8 cellular contexts compared by ENCODE assay signal in genomic region chr11:118529584-118530175, GRCh38. TPM values are rescaled to one million over a fixed set of nuclear protein-coding genes. Genes with fewer than 3 reads are reported as not detected.
DNase-seq lines count a peak whose midpoint lies in the region; ATAC-seq and TF ChIP-seq lines count a peak whose summit lies in the region.

No MANE protein-coding gene starts in this region.

- H3K27ac ChIP-seq in OCI-LY3 (ENCODE audit: low read length), result no peak overlapping the region
- H3K27ac ChIP-seq in esophagus muscularis mucosa (replicated peaks in 1 of 4), result peak overlapping the region in 1 of 4 donors; percentile 74

- H3K4me3 ChIP-seq in OCI-LY3 (ENCODE audit: low read length), result peak overlapping the region; percentile 87
- H3K4me3 ChIP-seq in esophagus muscularis mucosa, result peak overlapping the region; percentile 83 to 87 (median 84)

- no peaks in the 10 kb centered on the region for H3K79me2 ChIP-seq in OCI-LY3 (ENCODE audit: low read length)

- H3K9ac ChIP-seq in OCI-LY3 (ENCODE audit: low read length), result peak overlapping the region; percentile 72

- no peak overlapping the region for H2AFZ ChIP-seq in OCI-LY3 (ENCODE audit: low read depth, low read length)

- TF ChIP-seq POLR2A in esophagus muscularis mucosa (IDR thresholded peaks at IDR 0.05; ENCODE audit: low read depth), result no peak

- H4K20me1 ChIP-seq in OCI-LY3 (ENCODE audit: insufficient read depth, low read length), result no peaks in the 10 kb centered on the region

- H3K9me3 ChIP-seq in OCI-LY3 (ENCODE audit: insufficient read depth, low read length) (no peaks in the 10 kb centered on the region), esophagus muscularis mucosa (no peaks in the 10 kb centered on the region)

- peaks cover 12% of the 10 kb centered on the region for H3K4me1 ChIP-seq in OCI-LY3 (ENCODE audit: low read length)
- peaks cover 15 to 43% (median 33%) of the 10 kb centered on the region in 4 donors for H3K4me1 ChIP-seq in esophagus muscularis mucosa

- DNase-seq in ELF-1 (ENCODE audit: low read depth, low spot score), result peak; percentile 24
- DNase-seq in esophagus muscularis mucosa (ENCODE audit: extremely low spot score), result no peak
- peak; percentile 6 for DNase-seq in retina
- no peak for DNase-seq in activated CD4-positive, alpha-beta T cell treated with anti-CD3 and anti-CD28 coated beads, Interleukin-2, amount 50 U/mL, for 1 hour

- no peak for TF ChIP-seq CTCF in OCI-LY3 (IDR thresholded peaks at IDR 0.05; ENCODE audit: low read depth, low read length)
- TF ChIP-seq CTCF in esophagus muscularis mucosa (IDR thresholded peaks at IDR 0.05), result no peak

- H3K36me3 ChIP-seq in OCI-LY3 (replicated peaks; ENCODE audit: low read depth, low read length) (peaks cover 6% of the 10 kb centered on the region), esophagus muscularis mucosa (peaks cover 0 to 25% (median 14%) of the 10 kb centered on the region in 4 donors)

- H3K4me2 ChIP-seq in OCI-LY3 (ENCODE audit: low read length), result peak overlapping the region; percentile 80

- intact Hi-C loops in esophagus muscularis mucosa (cut with DNase I), result loop anchor here (5.0 kb wide), 1 partner anchor 38 kb away; the partner anchor contains the start of gene IFT46

- no peak for ATAC-seq in HG02642 (IDR thresholded peaks at IDR 0.05; ENCODE audit: poor library complexity, unreplicated experiment)
- no peak for ATAC-seq in HG02870 (IDR thresholded peaks at IDR 0.05; ENCODE audit: unreplicated experiment)
- ATAC-seq in HG02970 (IDR thresholded peaks at IDR 0.05; ENCODE audit: low FRiP score, unreplicated experiment), result no peak

- no peaks in the 10 kb centered on the region for H3K27me3 ChIP-seq in OCI-LY3 (ENCODE audit: low read depth, low read length)
- no peaks in the 10 kb centered on the region for H3K27me3 ChIP-seq in esophagus muscularis mucosa

- TF ChIP-seq EP300 in esophagus muscularis mucosa (IDR thresholded peaks at IDR 0.05), result no peak

- WGBS in esophagus muscularis mucosa, result 68% methylated on average over 5 of the region's 5 CpGs

RNA-seq across cellular contexts. Expression of gene TMEM25, which starts 1.3 kb away (rescaled TPM):
- total RNA-seq in esophagus muscularis mucosa, result 10 to 100 TPM; 35.0 to 56.5 (median 54.0) TPM

RNA-seq across cellular contexts. Expression of gene TTC36, which starts 2.4 kb away (rescaled TPM):
- total RNA-seq in esophagus muscularis mucosa, result 1 to 10 TPM in 3 of 4 donors, under 1 TPM in 1; 0.50 to 3.7 (median 1.4) TPM

RNA-seq across cellular contexts. Expression of gene IFT46, which starts 36.1 kb away (rescaled TPM):
- 10 to 100 TPM; 21.3 to 31.6 (median 27.9) TPM for total RNA-seq in esophagus muscularis mucosa

RNA-seq across cellular contexts. Expression of gene ARCN1, which starts 42.5 kb away (rescaled TPM):
- total RNA-seq in esophagus muscularis mucosa, result 100 to 1,000 TPM in 2 of 4 donors, 10 to 100 TPM in 2; 83.9 to 115 (median 102) TPM

Comparison
In these comparisons a context has a peak if more than half of its experiments do, and no peak if none do; other contexts are left out.
1. DNase-seq: peak in ELF-1 (single experiment) and retina (single experiment); none in esophagus muscularis mucosa (single experiment) and activated CD4-positive, alpha-beta T cell treated with anti-CD3 and anti-CD28 coated beads, Interleukin-2, amount 50 U/mL, for 1 hour (single experiment).